ENCODE assay signal across 14 cellular contexts in the genomic region with DNA sequence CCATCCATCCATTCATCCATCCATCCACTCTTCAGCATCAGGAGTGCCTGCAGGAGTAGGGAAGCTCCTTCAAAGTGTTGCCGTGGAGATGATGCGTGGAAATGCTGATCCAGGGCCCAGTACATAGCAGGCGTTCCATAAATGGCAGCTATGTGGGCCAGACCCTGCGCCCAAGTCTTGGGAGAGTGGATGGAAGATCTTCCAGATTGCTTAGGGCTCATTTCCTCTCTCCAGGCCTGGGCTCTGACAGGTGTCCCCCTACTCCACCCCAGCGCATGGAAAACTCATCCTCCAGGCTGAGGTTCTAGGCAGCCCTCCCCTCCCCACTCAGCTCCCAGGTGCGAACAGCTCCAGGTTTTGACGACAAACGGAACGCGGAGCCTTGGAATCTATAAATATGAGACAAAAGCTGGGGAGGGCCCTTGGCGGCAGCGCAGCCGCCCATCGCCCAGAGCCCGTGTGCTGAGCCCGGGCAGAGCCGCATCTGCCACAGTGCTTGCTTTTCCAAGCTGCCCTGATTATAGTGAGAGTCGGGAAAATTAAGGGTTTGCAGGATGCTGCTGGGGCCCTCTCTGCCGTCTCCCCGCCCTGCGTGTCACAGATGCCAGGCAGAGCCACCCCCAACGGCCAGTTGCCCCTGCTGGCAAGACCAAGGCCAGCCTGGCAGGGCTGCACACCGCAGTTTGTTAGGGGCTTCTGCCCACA. TPM values are rescaled to one million over a fixed set of nuclear protein-coding genes. Genes with fewer than 3 reads are reported as not detected.
DNase-seq lines count a peak whose midpoint lies in the region; ATAC-seq and TF ChIP-seq lines count a peak whose summit lies in the region.
"Had no signal": no experiment of that assay in that cellular context is flagged by ENCODE, and none has a peak within 500 bp of the region (broad histone marks: within the 10 kb centered on the region; RNA-seq: fewer than 3 reads in every experiment).

No MANE protein-coding gene starts in this region.

- no peaks in the 10 kb centered on the region for H3K9me3 Mint-ChIP-seq in endodermal cell

- H3K27me3 Mint-ChIP-seq in endodermal cell (ENCODE audit: insufficient read depth) = peaks cover 60% of the 10 kb centered on the region

- H3K36me3 Mint-ChIP-seq in endodermal cell (ENCODE audit: low read depth) = no peaks in the 10 kb centered on the region

- H3K27ac Mint-ChIP-seq in endodermal cell = no peak overlapping the region
- H3K27ac Mint-ChIP-seq: B cell had no signal

- 90 to 93% methylated on average over 18 to 23 of the region's 23 CpGs for WGBS in endodermal cell (ENCODE audit: insufficient coverage in 1 of 2, insufficient read length in 1 of 2), 2 experiments
- WGBS in psoas muscle, 3 donors = 86 to 89% (median 86%) methylated on average over 23 of the region's 23 CpGs

- intact Hi-C loops in psoas muscle (cut with DNase I) = no loop called here

- TF ChIP-seq CTCF in endodermal cell (conservative IDR thresholded peaks at IDR 0.05) = no peak
- no peak for TF ChIP-seq CTCF in psoas muscle (IDR thresholded peaks at IDR 0.05)

- H3K4me1 Mint-ChIP-seq in endodermal cell = no peaks in the 10 kb centered on the region

- H3K27me3 ChIP-seq in endodermal cell (ENCODE audit: control insufficient read depth, insufficient read depth, low read length, poor library complexity, severe bottlenecking) = peaks cover 57% of the 10 kb centered on the region
- H3K27me3 ChIP-seq in psoas muscle (ENCODE audit: insufficient read depth in 3 of 3, low read length in 2 of 3) = peaks cover 0 to 43% (median 13%) of the 10 kb centered on the region in 3 donors

- H3K36me3 ChIP-seq in endodermal cell (ENCODE audit: control insufficient read depth, insufficient read depth, low read length) = no peaks in the 10 kb centered on the region
- no peaks in the 10 kb centered on the region for H3K36me3 ChIP-seq in psoas muscle (ENCODE audit: insufficient read depth in 1 of 2, low read depth in 1 of 2)
- H3K36me3 ChIP-seq: HAP-1 had no signal

- CTCF ChIA-PET in HEK293T (lab: Yijun Ruan, JAX) = no interaction called here

- H3K4me1 ChIP-seq in endodermal cell (ENCODE audit: control insufficient read depth, insufficient read depth, low read length) (no peaks in the 10 kb centered on the region), psoas muscle (no peaks in the 10 kb centered on the region)
- H3K4me1 ChIP-seq: HAP-1 had no signal

- no peak overlapping the region for H3K9ac ChIP-seq in endodermal cell (ENCODE audit: extremely low read depth, low read length, poor library complexity, severe bottlenecking)

- no peak overlapping the region for H3K4me3 ChIP-seq in endodermal cell (ENCODE audit: low read length)
- no peak overlapping the region for H3K4me3 ChIP-seq in psoas muscle

- POLR2A ChIA-PET in HEK293T (lab: Yijun Ruan, JAX) = no interaction called here

- H3K4me3 Mint-ChIP-seq in endodermal cell = peak overlapping the region; percentile 50
- H3K4me3 Mint-ChIP-seq: B cell had no signal

- H3K9me3 ChIP-seq in endodermal cell (ENCODE audit: control insufficient read depth, low read length) (no peaks in the 10 kb centered on the region), psoas muscle (no peaks in the 10 kb centered on the region)
- H3K9me3 ChIP-seq: HAP-1 had no signal

- DNase-seq in activated CD8-positive, alpha-beta memory T cell treated with anti-CD3 and anti-CD28 coated beads, Interleukin-2, amount 50 U/mL, for 4 hours = peak; percentile 9
- no peak for DNase-seq in activated CD8-positive, alpha-beta memory T cell treated with anti-CD3 and anti-CD28 coated beads for 24 hours
- peak; percentile 68 for DNase-seq in NCI-H2227 treated with DMSO at 0.1 percent for 48 hours (lab: John Stamatoyannopoulos, UW)
- DNase-seq in endodermal cell = peak; percentile 45
- DNase-seq in psoas muscle = peak; percentile 8 to 13
- DNase-seq in retina = no peak
- DNase-seq in NCI-H345 (lab: John Stamatoyannopoulos, UW) = no peak
- DNase-seq in HEK293T (ENCODE audit: extremely low spot score) = no peak
- DNase-seq: effector CD4-positive, alpha-beta T cell; KBM-7; NCI-H2107; stimulated activated naive CD4-positive, alpha-beta T cell had no signal

- no peak overlapping the region for H3K27ac ChIP-seq in endodermal cell (ENCODE audit: low read depth, low read length)
- H3K27ac ChIP-seq in psoas muscle = no peak overlapping the region

- ATAC-seq in psoas muscle = no peak

TF ChIP-seq in HEK293T, 16 proteins besides CTCF, POLR2A, EP300 and RAD21:
- TF ChIP-seq TARDBP (IDR thresholded peaks at IDR 0.05) = no peak
- TF ChIP-seq NFRKB (IDR thresholded peaks at IDR 0.05) = no peak
- TF ChIP-seq SUZ12 (IDR thresholded peaks at IDR 0.05) = no peak
- TF ChIP-seq SP1 (IDR thresholded peaks at IDR 0.05) = no peak
- TF ChIP-seq HDGF (IDR thresholded peaks at IDR 0.05; ENCODE audit: borderline replicate concordance) = no peak
- no peak for TF ChIP-seq PKNOX1 (IDR thresholded peaks at IDR 0.05)
- TF ChIP-seq ZNF384 (IDR thresholded peaks at IDR 0.05) = no peak
- no peak for TF ChIP-seq ELF4 (IDR thresholded peaks at IDR 0.05)
- TF ChIP-seq CTBP1 (IDR thresholded peaks at IDR 0.05; ENCODE audit: borderline replicate concordance) = no peak
- no peak for TF ChIP-seq L3MBTL2 (conservative IDR thresholded peaks at IDR 0.05)
- TF ChIP-seq FOXA1 (IDR thresholded peaks at IDR 0.05) = no peak
- no peak for TF ChIP-seq FOXM1 (IDR thresholded peaks at IDR 0.05; ENCODE audit: borderline replicate concordance)
- no peak for TF ChIP-seq LEF1 (IDR thresholded peaks at IDR 0.05; ENCODE audit: borderline replicate concordance)
- TF ChIP-seq BHLHE40 (IDR thresholded peaks at IDR 0.05; ENCODE audit: borderline replicate concordance) = no peak
- TF ChIP-seq FOXK2 (IDR thresholded peaks at IDR 0.05) = no peak
- TF ChIP-seq ARNT (IDR thresholded peaks at IDR 0.05) = no peak

RNA-seq across cellular contexts. Expression of gene BEGAIN, which starts 1.6 kb away (rescaled TPM):
- total RNA-seq in endodermal cell = 1 to 10 TPM in 1 of 2 donors, under 1 TPM in 1; 0.91 to 1.3 TPM
- 1.4 TPM for polyA plus RNA-seq in endodermal cell (2013, experiment 1 of 2)
- 1.1 TPM for polyA plus RNA-seq in endodermal cell (2013, experiment 2 of 2)
- total RNA-seq in psoas muscle = 1 to 10 TPM in 2 of 4 donors, under 1 TPM in 2; 0.13 to 1.0 (median 0.91) TPM
- polyA plus RNA-seq in psoas muscle = under 1 TPM in 2 of 3 donors, not detected in 1; 0.08 to 0.14 TPM
- total RNA-seq: B cell had no signal

Comparison
In these comparisons a context has a peak if more than half of its experiments do, and no peak if none do; other contexts are left out.
1. DNase-seq: peak in activated CD8-positive, alpha-beta memory T cell treated with anti-CD3 and anti-CD28 coated beads, Interleukin-2, amount 50 U/mL, for 4 hours (single experiment), NCI-H2227 treated with DMSO at 0.1 percent for 48 hours (single experiment), endodermal cell (single experiment) and psoas muscle (2 of 2); none in activated CD8-positive, alpha-beta memory T cell treated with anti-CD3 and anti-CD28 coated beads for 24 hours (single experiment), retina (single experiment), NCI-H345 (single experiment) and HEK293T (single experiment).